In the genomic region with DNA sequence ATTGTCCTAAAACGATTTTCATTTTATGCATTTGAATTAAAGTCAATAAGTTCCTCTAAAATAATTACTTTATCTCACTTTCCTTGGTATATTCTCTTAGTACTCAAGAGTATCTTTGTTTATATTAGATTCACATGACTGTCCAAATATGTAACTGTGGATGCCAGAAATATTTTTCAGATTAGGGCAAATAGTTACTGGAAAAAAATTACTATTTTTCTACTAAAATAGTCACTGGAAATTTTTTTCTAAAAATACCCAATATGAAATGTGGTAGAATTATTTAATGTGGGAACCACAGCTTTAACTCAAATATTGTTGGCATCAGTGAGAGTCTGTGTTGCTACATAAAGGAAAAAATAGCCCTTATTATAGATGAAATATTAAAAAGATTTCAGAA, we compare ENCODE assay signal across 13 cellular contexts.
"Had no signal": no experiment of that assay in that cellular context is flagged by ENCODE, and none has a peak within 500 bp of the region (broad histone marks: within the 10 kb centered on the region; RNA-seq: fewer than 3 reads in every experiment).

No MANE protein-coding gene starts in this region.

- DNase-seq: activated CD4-positive, alpha-beta T cell treated with anti-CD3 and anti-CD28 coated beads, Interleukin-2, amount 10 ng/mL, durations not matched to agents 7 days and 5 days; activated naive CD4-positive, alpha-beta T cell; activated naive CD8-positive, alpha-beta T cell treated with anti-CD3 and anti-CD28 coated beads, Interleukin-2, amount 10 ng/mL, durations not matched to agents 7 days and 5 days; activated T-cell treated with anti-CD3 and anti-CD28 coated beads for 4 hours; aorta; cerebellar nuclear complex; kidney glomerular epithelial cell; mesenchymal stem cell; natural killer cell; posterior cingulate gyrus; stimulated activated naive CD8-positive, alpha-beta T cell treated with anti-CD3 and anti-CD28 coated beads, Interleukin-15, amount 100 ng/mL, for 72 hours had no signal

- H3K4me3 ChIP-seq: right atrium auricular region, thoracic aorta had no signal

- ATAC-seq: natural killer cell; stimulated activated naive CD8-positive, alpha-beta T cell treated with anti-CD3 and anti-CD28 coated beads, Interleukin-15, amount 100 ng/mL, for 72 hours had no signal
